11 cellular contexts compared by ENCODE assay signal in genomic region chr9:112069318-112070169, GRCh38.
DNase-seq lines count a peak whose midpoint lies in the region; ATAC-seq, FAIRE-seq and TF ChIP-seq lines count a peak whose summit lies in the region.
"Had no signal": no experiment of that assay in that cellular context is flagged by ENCODE, and none has a peak within 500 bp of the region (broad histone marks: within the 10 kb centered on the region; RNA-seq: fewer than 3 reads in every experiment).

No MANE protein-coding gene starts in this region.

- H3K27ac ChIP-seq in colonic mucosa = peak overlapping the region; percentile 76
- peak overlapping the region; percentile 66 to 81 for H3K27ac ChIP-seq in small intestine (ENCODE audit: low read depth in 1 of 2, low read length in 1 of 2)
- H3K27ac ChIP-seq: left ventricle myocardium inferior had no signal

- TF ChIP-seq CTCF in colonic mucosa (IDR thresholded peaks at IDR 0.05) = no peak

- no peak for FAIRE-seq in small intestine (lab: Jason Lieb, UNC)

- H3K36me3 Mint-ChIP-seq in activated CD4-positive, alpha-beta T cell treated with anti-CD3 and anti-CD28 coated beads, Interleukin-2, amount 10 ng/mL, durations not matched to agents 7 days and 5 days (ENCODE audit: low read depth) = peaks cover 15% of the 10 kb centered on the region

- H3K9me3 Mint-ChIP-seq in activated CD4-positive, alpha-beta T cell treated with anti-CD3 and anti-CD28 coated beads, Interleukin-2, amount 10 ng/mL, durations not matched to agents 7 days and 5 days = no peaks in the 10 kb centered on the region

- WGBS in small intestine, 3 donors = 53 to 75% (median 61%) methylated on average over 15 of the region's 15 CpGs

- H3K4me3 ChIP-seq in colonic mucosa (no peak overlapping the region), small intestine (ENCODE audit: low read depth in 1 of 2, low read length in 2 of 2) (no peak overlapping the region)
- H3K4me3 ChIP-seq: left ventricle myocardium inferior had no signal

- DNase-seq in LHCN-M2 (ENCODE audit: low read depth) = peak; percentile 49
- peak; percentile 35 for DNase-seq in colonic mucosa
- peak; percentile 87 for DNase-seq in small intestine
- DNase-seq in NCI-H446 (lab: John Stamatoyannopoulos, UW) = no peak
- DNase-seq in activated CD4-positive, alpha-beta T cell treated with anti-CD3 and anti-CD28 coated beads, Interleukin-2, amount 10 ng/mL, durations not matched to agents 7 days and 5 days = no peak
- DNase-seq in T-helper 2 cell = no peak
- DNase-seq: effector CD4-positive, alpha-beta T cell; left ventricle myocardium inferior; stimulated activated CD4-positive, alpha-beta T cell treated with anti-CD3 and anti-CD28 coated beads, Interleukin-4, amount 100 ng/mL, for 4 hours had no signal

- CTCF ChIA-PET in activated CD4-positive, alpha-beta T cell treated with anti-CD3 and anti-CD28 coated beads, Interleukin-2, amount 10 ng/mL, durations not matched to agents 7 days and 5 days (lab: Charles Lee) = no interaction called here

- H3K9ac ChIP-seq in colonic mucosa (ENCODE audit: low read depth in 2 of 2, low read length in 2 of 2) = peak overlapping the region; percentile 35 to 59

- H3K4me1 Mint-ChIP-seq in activated CD4-positive, alpha-beta T cell treated with anti-CD3 and anti-CD28 coated beads, Interleukin-2, amount 10 ng/mL, durations not matched to agents 7 days and 5 days = peaks cover 24% of the 10 kb centered on the region

- H3K4me3 Mint-ChIP-seq in activated CD4-positive, alpha-beta T cell treated with anti-CD3 and anti-CD28 coated beads, Interleukin-2, amount 10 ng/mL, durations not matched to agents 7 days and 5 days = no peak overlapping the region

- H3K27ac Mint-ChIP-seq in activated CD4-positive, alpha-beta T cell treated with anti-CD3 and anti-CD28 coated beads, Interleukin-2, amount 10 ng/mL, durations not matched to agents 7 days and 5 days = no peak overlapping the region

- H3K27me3 ChIP-seq in colonic mucosa = no peaks in the 10 kb centered on the region
- H3K27me3 ChIP-seq in small intestine (ENCODE audit: control insufficient read depth in 2 of 2, insufficient read depth in 2 of 2, low read length in 2 of 2) = no peaks in the 10 kb centered on the region

- H3K36me3 ChIP-seq in colonic mucosa (no peaks in the 10 kb centered on the region), small intestine (ENCODE audit: control insufficient read depth in 2 of 2, insufficient read depth in 2 of 2, low read length in 2 of 2) (no peaks in the 10 kb centered on the region)
- H3K36me3 ChIP-seq: left ventricle myocardium inferior had no signal

- peaks cover 14% of the 10 kb centered on the region for H3K4me1 ChIP-seq in colonic mucosa
- H3K4me1 ChIP-seq in small intestine (ENCODE audit: control insufficient read depth in 2 of 2, insufficient read depth in 1 of 2, low read depth in 1 of 2, low read length in 1 of 2) = peaks cover 3 to 6% of the 10 kb centered on the region in 2 donors

- no peaks in the 10 kb centered on the region for H3K27me3 Mint-ChIP-seq in activated CD4-positive, alpha-beta T cell treated with anti-CD3 and anti-CD28 coated beads, Interleukin-2, amount 10 ng/mL, durations not matched to agents 7 days and 5 days

- H3K9me3 ChIP-seq in colonic mucosa = no peaks in the 10 kb centered on the region
- no peaks in the 10 kb centered on the region for H3K9me3 ChIP-seq in small intestine (ENCODE audit: control insufficient read depth, low read depth)
- H3K9me3 ChIP-seq: left ventricle myocardium inferior had no signal

- intact Hi-C loops in colonic mucosa (cut with DNase I) = loop anchor here (10.0 kb wide), 2 partner anchors 95 to 175 kb away; partner anchors contain the start of gene UGCG

- ATAC-seq in GM18907 (IDR thresholded peaks at IDR 0.05; ENCODE audit: unreplicated experiment) = peak; percentile 56
- no peak for ATAC-seq in HG02970 (IDR thresholded peaks at IDR 0.05; ENCODE audit: low FRiP score, unreplicated experiment)

- POLR2A ChIA-PET in activated CD4-positive, alpha-beta T cell treated with anti-CD3 and anti-CD28 coated beads, Interleukin-2, amount 10 ng/mL, durations not matched to agents 7 days and 5 days (lab: Charles Lee) = no interaction called here

Comparison
In these comparisons a context has a peak if more than half of its experiments do, and no peak if none do; other contexts are left out.
1. DNase-seq: peak in LHCN-M2 (single experiment), colonic mucosa (single experiment) and small intestine (single experiment); none in NCI-H446 (0 of 2), activated CD4-positive, alpha-beta T cell treated with anti-CD3 and anti-CD28 coated beads, Interleukin-2, amount 10 ng/mL, durations not matched to agents 7 days and 5 days (single experiment) and T-helper 2 cell (0 of 5).